Comparison of ENCODE assay signal across 9 cellular contexts in the genomic region with DNA sequence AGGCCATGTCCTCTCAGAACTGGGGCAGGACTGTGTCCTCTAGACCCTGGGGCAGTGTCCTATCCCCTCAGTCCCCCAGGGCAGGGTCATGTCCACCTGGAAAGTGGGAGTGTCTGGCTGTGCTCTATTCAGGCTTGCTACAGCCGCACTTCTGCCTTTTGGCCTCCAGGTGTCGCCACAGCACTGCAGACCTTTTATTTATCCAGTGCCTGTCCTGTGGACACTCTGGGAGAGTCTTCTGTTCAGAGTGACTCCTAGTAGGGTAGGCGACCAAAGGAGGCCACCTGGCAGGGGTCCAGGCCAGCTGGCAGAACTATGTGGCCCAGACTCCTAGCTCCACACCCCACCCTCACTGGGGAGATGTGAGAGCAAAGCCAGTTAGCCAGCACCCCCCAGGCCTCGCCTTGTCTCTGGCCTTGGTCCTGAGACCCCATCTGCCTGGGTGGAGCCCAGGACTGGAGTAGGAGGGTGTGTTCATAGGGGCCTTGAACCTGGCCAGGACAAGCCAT. TPM values are rescaled to one million over a fixed set of nuclear protein-coding genes. Genes with fewer than 3 reads are reported as not detected.
DNase-seq lines count a peak whose midpoint lies in the region; ATAC-seq and TF ChIP-seq lines count a peak whose summit lies in the region.
"Had no signal": no experiment of that assay in that cellular context is flagged by ENCODE, and none has a peak within 500 bp of the region (broad histone marks: within the 10 kb centered on the region; RNA-seq: fewer than 3 reads in every experiment).

No MANE protein-coding gene starts in this region.

- no peaks in the 10 kb centered on the region for H3K36me3 ChIP-seq in CD4-positive, alpha-beta memory T cell (ENCODE audit: insufficient read depth, low read length)
- H3K36me3 ChIP-seq in lower lobe of right lung: no peaks in the 10 kb centered on the region

- H3K4ac ChIP-seq in H9 (ENCODE audit: low read depth, low read length): no peak overlapping the region

- no peak overlapping the region for H3K4me3 Mint-ChIP-seq in CD4-positive, alpha-beta memory T cell
- H3K4me3 Mint-ChIP-seq in H9: no peak overlapping the region
- H3K4me3 Mint-ChIP-seq: T-helper 1 cell treated with Interleukin-12 subunit alpha and Interleukin-12 subunit beta and Interleukin-4 antibody, amounts not matched to agents 30 μg/mL and 1 μg/mL, for 36 hours had no signal

- H3K4me3 ChIP-seq in CD4-positive, alpha-beta memory T cell (ENCODE audit: low read length in 2 of 2): no peak overlapping the region
- H3K4me3 ChIP-seq in coronary artery (no peak overlapping the region), lower lobe of right lung (no peak overlapping the region)

- peaks cover 5% of the 10 kb centered on the region for H3K23me2 ChIP-seq in H9 (ENCODE audit: insufficient read length, low read depth, low read length, poor library complexity, severe bottlenecking)

- no peak overlapping the region for H3K18ac ChIP-seq in H9 (ENCODE audit: insufficient read length, low read depth, low read length)

- no peak overlapping the region for H2AK5ac ChIP-seq in H9 (ENCODE audit: insufficient read length, low read length)

- no peak overlapping the region for H3T11ph ChIP-seq in H9 (ENCODE audit: low read length)

- no peaks in the 10 kb centered on the region for H3K9me3 Mint-ChIP-seq in CD4-positive, alpha-beta memory T cell
- no peaks in the 10 kb centered on the region for H3K9me3 Mint-ChIP-seq in H9
- H3K9me3 Mint-ChIP-seq: T-helper 1 cell treated with Interleukin-12 subunit alpha and Interleukin-12 subunit beta and Interleukin-4 antibody, amounts not matched to agents 30 μg/mL and 1 μg/mL, for 36 hours had no signal

- no peak overlapping the region for H3K56ac ChIP-seq in H9 (ENCODE audit: insufficient read length, low read depth, low read length)

- no peak overlapping the region for H2BK120ac ChIP-seq in H9 (ENCODE audit: low read depth, low read length, poor library complexity, severe bottlenecking)

- no peaks in the 10 kb centered on the region for H4K20me1 ChIP-seq in H9 (ENCODE audit: control insufficient read depth, insufficient read depth, insufficient read length)

- H4K5ac ChIP-seq in H9 (ENCODE audit: insufficient read length, low read depth, low read length): no peak overlapping the region

- H3K23ac ChIP-seq in H9 (ENCODE audit: insufficient read length, low read depth, low read length): no peak overlapping the region

- no peak overlapping the region for H4K8ac ChIP-seq in H9 (replicated peaks; ENCODE audit: insufficient read length, low read depth, low read length)

- H3K27ac ChIP-seq in CD4-positive, alpha-beta memory T cell (ENCODE audit: low read depth, low read length): no peak overlapping the region
- no peak overlapping the region for H3K27ac ChIP-seq in H9 (ENCODE audit: insufficient read length, low read depth, low read length)
- H3K27ac ChIP-seq in coronary artery: no peak overlapping the region
- no peak overlapping the region for H3K27ac ChIP-seq in lower lobe of right lung

- peaks cover 18% of the 10 kb centered on the region for H3K4me1 ChIP-seq in CD4-positive, alpha-beta memory T cell (ENCODE audit: insufficient read depth, low read length)
- no peaks in the 10 kb centered on the region for H3K4me1 ChIP-seq in H9 (ENCODE audit: insufficient read depth, low read length)
- H3K4me1 ChIP-seq in lower lobe of right lung: peaks cover 17% of the 10 kb centered on the region

- ATAC-seq in lower lobe of right lung (peak; percentile 84 to 89), GM19467 (IDR thresholded peaks at IDR 0.05; ENCODE audit: unreplicated experiment) (no peak)

- peaks cover 0 to 2% of the 10 kb centered on the region in 2 donors for H3K27me3 Mint-ChIP-seq in CD4-positive, alpha-beta memory T cell
- peaks cover 33% of the 10 kb centered on the region for H3K27me3 Mint-ChIP-seq in H9 (ENCODE audit: low read depth)

- H2BK5ac ChIP-seq in H9 (ENCODE audit: insufficient read length, low read length): no peak overlapping the region

- no peak overlapping the region for H2BK15ac ChIP-seq in H9 (ENCODE audit: low read depth, low read length)

- TF ChIP-seq CTCF in H9 (conservative IDR thresholded peaks at IDR 0.05): peak; percentile 99
- TF ChIP-seq CTCF in coronary artery (IDR thresholded peaks at IDR 0.05): peak; percentile 95
- TF ChIP-seq CTCF in lower lobe of right lung (IDR thresholded peaks at IDR 0.05): peak; percentile 98

- POLR2A ChIA-PET in CD4-positive, alpha-beta memory T cell (lab: Charles Lee; ENCODE audit: partially characterized antibody): interaction anchor here (1.6 kb wide), 1 partner anchor 205 kb away, joined by 4 read pairs; no protein-coding TSS in a partner anchor

- H3K27me3 ChIP-seq in CD4-positive, alpha-beta memory T cell (ENCODE audit: insufficient read depth, low read length): no peaks in the 10 kb centered on the region
- H3K27me3 ChIP-seq in H9 (ENCODE audit: insufficient read depth, low read length): peaks cover 6% of the 10 kb centered on the region; the same call in 1 of the 2 replicates
- H3K27me3 ChIP-seq in lower lobe of right lung (ENCODE audit: low read depth): peaks cover 20% of the 10 kb centered on the region

- H3K4me2 ChIP-seq in H9 (ENCODE audit: insufficient read depth, insufficient read length, low read length): no peak overlapping the region

- peaks cover 6 to 19% (median 9%) of the 10 kb centered on the region in 4 donors for H3K4me1 Mint-ChIP-seq in CD4-positive, alpha-beta memory T cell
- peaks cover 20% of the 10 kb centered on the region in 2 experiments for H3K4me1 Mint-ChIP-seq in H9

- no peaks in the 10 kb centered on the region for H3K79me1 ChIP-seq in H9 (ENCODE audit: insufficient read depth, low read depth, low read length, poor library complexity, severe bottlenecking)

- H3K9me3 ChIP-seq in CD4-positive, alpha-beta memory T cell (ENCODE audit: control insufficient read depth in 1 of 2, low read length in 2 of 2): no peaks in the 10 kb centered on the region
- H3K9me3 ChIP-seq in H9 (ENCODE audit: control insufficient read depth, low read depth, low read length) (no peaks in the 10 kb centered on the region), lower lobe of right lung (no peaks in the 10 kb centered on the region)

- peaks cover 3 to 5% of the 10 kb centered on the region in 2 donors for H3K36me3 Mint-ChIP-seq in CD4-positive, alpha-beta memory T cell
- H3K36me3 Mint-ChIP-seq in H9 (ENCODE audit: insufficient read depth in 1 of 3, low read depth in 3 of 3): no peaks in the 10 kb centered on the region

- no peak overlapping the region for H3K9ac ChIP-seq in H9 (ENCODE audit: extremely low read depth, insufficient read length, low read length)

- no peak overlapping the region for H2AFZ ChIP-seq in H9 (ENCODE audit: low read length)

- no peak overlapping the region for H2BK12ac ChIP-seq in H9 (ENCODE audit: insufficient read length, low read depth, low read length)

- intact Hi-C loops in CD4-positive, alpha-beta memory T cell (cut with micrococcal nuclease): loop anchor here (1.0 to 2.0 kb wide), 4 partner anchors 204 to 770 kb away; partner anchors contain the start of gene SCAP
- intact Hi-C loops in lower lobe of right lung (cut with DNase I): loop anchor here (10.0 kb wide), 1 partner anchor 190 kb away; no protein-coding TSS in a partner anchor

- peak overlapping the region in 1 of 7 donors; percentile 24 for H3K27ac Mint-ChIP-seq in CD4-positive, alpha-beta memory T cell
- no peak overlapping the region for H3K27ac Mint-ChIP-seq in H9
- H3K27ac Mint-ChIP-seq: T-helper 1 cell treated with Interleukin-12 subunit alpha and Interleukin-12 subunit beta and Interleukin-4 antibody, amounts not matched to agents 30 μg/mL and 1 μg/mL, for 36 hours had no signal

- H4K91ac ChIP-seq in H9 (ENCODE audit: insufficient read length, low read depth, low read length): no peak overlapping the region

- DNase-seq in CD4-positive, alpha-beta memory T cell: peak; percentile 63 to 72 (median 68)
- peak; percentile 84 for DNase-seq in H9
- DNase-seq in NCI-H226: peak; percentile 33
- DNase-seq in activated CD4-positive, alpha-beta T cell treated with anti-CD3 and anti-CD28 coated beads for 48 hours: peak; percentile 76
- DNase-seq in coronary artery (ENCODE audit: low spot score): no peak
- peak; percentile 79 for DNase-seq in lower lobe of right lung
- DNase-seq in stimulated activated CD8-positive, alpha-beta memory T cell treated with anti-CD3 and anti-CD28 coated beads, Interleukin-15, amount 100 ng/mL, for 24 hours (ENCODE audit: low read depth): peak; percentile 42

- no peak overlapping the region for H2BK20ac ChIP-seq in H9 (ENCODE audit: low read depth, low read length, poor library complexity, severe bottlenecking)

- H3K79me2 ChIP-seq in H9 (ENCODE audit: insufficient read depth, low read length): no peaks in the 10 kb centered on the region

- CTCF ChIA-PET in CD4-positive, alpha-beta memory T cell (lab: Charles Lee; ENCODE audit: partially characterized antibody): interaction anchor here (0.9 to 2.9 kb wide), 3 partner anchors 9 to 620 kb away, joined by 3 to 14 read pairs (median 11); no protein-coding TSS in a partner anchor

- no peak overlapping the region for H3K14ac ChIP-seq in H9 (ENCODE audit: insufficient read depth, low read length)

- WGBS in H9 (ENCODE audit: extremely low coverage, insufficient read length, low lambda C conversion rate): no CpG with 5 or more reads among the region's 4 CpGs

RNA-seq across cellular contexts. Expression of gene TMIE, which starts 3.9 kb away (rescaled TPM):
- 1 to 10 TPM; 3.1 to 3.3 TPM for total RNA-seq in CD4-positive, alpha-beta memory T cell
- 1 to 10 TPM in 1 of 2 donors, under 1 TPM in 1; 0.70 to 2.3 TPM for polyA plus RNA-seq in CD4-positive, alpha-beta memory T cell
- 0.63 and 0.66 TPM in 2 replicates for total RNA-seq in H9 (2021)
- total RNA-seq in lower lobe of right lung: 1.0 TPM

RNA-seq across cellular contexts. Expression of gene ALS2CL, which starts 11.6 kb away (rescaled TPM):
- 10 to 100 TPM; 26.3 to 29.8 TPM for total RNA-seq in CD4-positive, alpha-beta memory T cell
- polyA plus RNA-seq in CD4-positive, alpha-beta memory T cell: 1 to 10 TPM; 3.2 to 6.8 TPM
- total RNA-seq in H9 (2021) (4.9 and 5.0 TPM in 2 replicates), lower lobe of right lung (59.7 TPM)

RNA-seq across cellular contexts. Expression of gene PRSS50, which starts 12.6 kb away (rescaled TPM):
- not detected for total RNA-seq in CD4-positive, alpha-beta memory T cell
- not detected for polyA plus RNA-seq in CD4-positive, alpha-beta memory T cell
- 0.24 and 0.59 TPM in 2 replicates for total RNA-seq in H9 (2021)
- 0.41 TPM for total RNA-seq in lower lobe of right lung
